In the genomic region with DNA sequence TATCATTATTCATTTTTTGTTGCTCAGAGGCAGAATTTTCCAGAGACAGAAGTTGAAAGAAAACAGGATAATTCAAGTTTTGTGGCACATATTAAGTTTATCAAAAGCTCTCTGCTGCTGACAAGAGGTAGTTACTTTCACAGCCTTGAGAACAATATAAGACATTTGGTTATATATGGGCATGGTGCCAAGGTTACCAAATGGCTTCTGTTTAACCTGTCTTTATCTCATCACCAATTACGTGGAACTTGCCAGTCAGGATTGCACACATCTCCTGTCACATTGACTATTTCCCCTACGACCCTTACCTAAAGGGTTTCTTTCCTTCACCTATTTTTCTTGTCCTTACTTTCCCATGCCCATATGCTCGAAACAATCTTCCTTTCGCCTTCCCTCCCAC, we compare ENCODE assay signal across 1 cellular context.
TF ChIP-seq lines count a peak whose summit lies in the region.

No MANE protein-coding gene starts in this region.

TF ChIP-seq in K562, 482 proteins besides CTCF, POLR2A, EP300 and RAD21 (continued from another document):
- TF ChIP-seq, protein P1, sequence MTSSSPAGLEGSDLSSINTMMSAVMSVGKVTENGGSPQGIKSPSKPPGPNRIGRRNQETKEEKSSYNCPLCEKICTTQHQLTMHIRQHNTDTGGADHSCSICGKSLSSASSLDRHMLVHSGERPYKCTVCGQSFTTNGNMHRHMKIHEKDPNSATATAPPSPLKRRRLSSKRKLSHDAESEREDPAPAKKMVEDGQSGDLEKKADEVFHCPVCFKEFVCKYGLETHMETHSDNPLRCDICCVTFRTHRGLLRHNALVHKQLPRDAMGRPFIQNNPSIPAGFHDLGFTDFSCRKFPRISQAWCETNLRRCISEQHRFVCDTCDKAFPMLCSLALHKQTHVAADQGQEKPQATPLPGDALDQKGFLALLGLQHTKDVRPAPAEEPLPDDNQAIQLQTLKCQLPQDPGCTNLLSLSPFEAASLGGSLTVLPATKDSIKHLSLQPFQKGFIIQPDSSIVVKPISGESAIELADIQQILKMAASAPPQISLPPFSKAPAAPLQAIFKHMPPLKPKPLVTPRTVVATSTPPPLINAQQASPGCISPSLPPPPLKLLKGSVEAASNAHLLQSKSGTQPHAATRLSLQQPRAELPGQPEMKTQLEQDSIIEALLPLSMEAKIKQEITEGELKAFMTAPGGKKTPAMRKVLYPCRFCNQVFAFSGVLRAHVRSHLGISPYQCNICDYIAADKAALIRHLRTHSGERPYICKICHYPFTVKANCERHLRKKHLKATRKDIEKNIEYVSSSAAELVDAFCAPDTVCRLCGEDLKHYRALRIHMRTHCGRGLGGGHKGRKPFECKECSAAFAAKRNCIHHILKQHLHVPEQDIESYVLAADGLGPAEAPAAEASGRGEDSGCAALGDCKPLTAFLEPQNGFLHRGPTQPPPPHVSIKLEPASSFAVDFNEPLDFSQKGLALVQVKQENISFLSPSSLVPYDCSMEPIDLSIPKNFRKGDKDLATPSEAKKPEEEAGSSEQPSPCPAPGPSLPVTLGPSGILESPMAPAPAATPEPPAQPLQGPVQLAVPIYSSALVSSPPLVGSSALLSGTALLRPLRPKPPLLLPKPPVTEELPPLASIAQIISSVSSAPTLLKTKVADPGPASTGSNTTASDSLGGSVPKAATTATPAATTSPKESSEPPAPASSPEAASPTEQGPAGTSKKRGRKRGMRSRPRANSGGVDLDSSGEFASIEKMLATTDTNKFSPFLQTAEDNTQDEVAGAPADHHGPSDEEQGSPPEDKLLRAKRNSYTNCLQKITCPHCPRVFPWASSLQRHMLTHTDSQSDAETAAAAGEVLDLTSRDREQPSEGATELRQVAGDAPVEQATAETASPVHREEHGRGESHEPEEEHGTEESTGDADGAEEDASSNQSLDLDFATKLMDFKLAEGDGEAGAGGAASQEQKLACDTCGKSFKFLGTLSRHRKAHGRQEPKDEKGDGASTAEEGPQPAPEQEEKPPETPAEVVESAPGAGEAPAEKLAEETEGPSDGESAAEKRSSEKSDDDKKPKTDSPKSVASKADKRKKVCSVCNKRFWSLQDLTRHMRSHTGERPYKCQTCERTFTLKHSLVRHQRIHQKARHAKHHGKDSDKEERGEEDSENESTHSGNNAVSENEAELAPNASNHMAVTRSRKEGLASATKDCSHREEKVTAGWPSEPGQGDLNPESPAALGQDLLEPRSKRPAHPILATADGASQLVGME (CRISPR knock-in tag; IDR thresholded peaks at IDR 0.05): no peak
- no peak for TF ChIP-seq ZNF165 (CRISPR knock-in tag; IDR thresholded peaks at IDR 0.05; ENCODE audit: borderline replicate concordance)
- no peak for TF ChIP-seq CHD1 (IDR thresholded peaks at IDR 0.05; ENCODE audit: low read length)
